ENCODE assay signal across 9 cellular contexts in the genomic region with DNA sequence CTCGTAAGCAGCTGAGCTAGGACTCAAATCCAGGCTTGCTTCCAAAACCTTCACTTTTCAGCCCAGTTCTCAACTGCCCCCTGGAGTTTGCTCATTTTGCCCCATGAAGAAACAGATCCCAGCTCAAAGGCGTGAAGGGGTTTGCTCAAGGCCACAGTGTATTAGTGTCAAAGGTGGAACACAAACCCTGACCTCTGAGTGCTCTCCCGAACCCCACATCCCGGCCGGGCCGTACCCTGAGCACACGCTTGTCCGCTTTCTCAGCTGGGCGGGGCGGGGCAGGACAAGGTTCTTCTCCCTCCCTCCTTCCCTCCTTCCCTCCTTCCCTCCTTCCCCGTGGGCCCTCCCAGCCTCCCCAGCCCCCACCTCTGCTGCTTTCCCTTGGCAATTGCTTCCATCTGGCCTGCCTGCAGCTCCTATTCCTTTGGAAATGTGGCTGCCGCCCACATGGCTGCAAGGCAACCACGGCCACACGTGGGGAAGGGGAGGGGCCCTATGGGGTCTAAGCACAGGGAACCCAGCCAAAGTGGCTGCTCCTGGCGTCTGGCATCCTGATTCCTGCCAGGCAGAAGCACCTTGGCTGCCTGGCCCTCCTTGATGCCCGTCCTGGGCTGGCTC. TPM values are rescaled to one million over a fixed set of nuclear protein-coding genes. Genes with fewer than 3 reads are reported as not detected.
DNase-seq lines count a peak whose midpoint lies in the region; FAIRE-seq and TF ChIP-seq lines count a peak whose summit lies in the region.
"Had no signal": no experiment of that assay in that cellular context is flagged by ENCODE, and none has a peak within 500 bp of the region (broad histone marks: within the 10 kb centered on the region; RNA-seq: fewer than 3 reads in every experiment).

No MANE protein-coding gene starts in this region.

- H3K27ac ChIP-seq in keratinocyte (ENCODE audit: control insufficient read depth, insufficient read depth, low read length) = peak overlapping the region; percentile 20
- peak overlapping the region; percentile 63 for H3K27ac ChIP-seq in temporal lobe (ENCODE audit: low read depth, low read length)

- DNase-seq in MV-4-11 (lab: John Stamatoyannopoulos, UW) (peak; percentile 7), brain pericyte (ENCODE audit: low read depth, low spot score) (peak; percentile 50), keratinocyte (ENCODE audit: low read depth, low spot score) (no peak), hepatic stellate cell (ENCODE audit: low spot score) (no peak), activated T-cell treated with anti-CD3 and anti-CD28 coated beads for 4 hours (no peak), RKO (ENCODE audit: low spot score) (no peak)
- DNase-seq in activated CD4-positive, alpha-beta T cell treated with anti-CD3 and anti-CD28 coated beads, Interleukin-2, amount 50 U/mL, for 4 hours = no peak
- DNase-seq: NCI-H1436 had no signal

- FAIRE-seq in keratinocyte (lab: Jason Lieb, UNC) = no peak

- no peaks in the 10 kb centered on the region for H3K9me3 ChIP-seq in keratinocyte (ENCODE audit: control insufficient read depth, low read depth, low read length)

- H3K79me2 ChIP-seq in keratinocyte (ENCODE audit: control insufficient read depth, insufficient read depth, low read length) = peaks cover 65% of the 10 kb centered on the region

- H4K20me1 ChIP-seq in keratinocyte (ENCODE audit: control insufficient read depth, extremely low read depth, insufficient read depth, low read length) = no peaks in the 10 kb centered on the region

- H3K4me2 ChIP-seq in keratinocyte (ENCODE audit: control insufficient read depth, extremely low read depth, insufficient read depth, low read depth, low read length) = peak overlapping the region; percentile 64

- no peaks in the 10 kb centered on the region for H3K9me1 ChIP-seq in keratinocyte (ENCODE audit: control insufficient read depth, extremely low read depth, insufficient read depth, low read length)

- H3K9ac ChIP-seq in keratinocyte (ENCODE audit: control insufficient read depth, extremely low read depth, insufficient read depth, low read length) = no peak overlapping the region

- no peaks in the 10 kb centered on the region for H3K27me3 ChIP-seq in keratinocyte (ENCODE audit: control insufficient read depth, extremely low read depth, insufficient read depth, low read length)

- H3K4me1 ChIP-seq in keratinocyte (ENCODE audit: control insufficient read depth, extremely low read depth, insufficient read depth, low read length) = peaks cover 36% of the 10 kb centered on the region

- H2AFZ ChIP-seq in keratinocyte (ENCODE audit: control insufficient read depth, low read length) = no peak overlapping the region

- H3K4me3 ChIP-seq in keratinocyte (ENCODE audit: control insufficient read depth in 2 of 3, extremely low read depth in 1 of 3, insufficient read depth in 2 of 3, low read depth in 1 of 3, low read length in 3 of 3) = no peak overlapping the region

- peak in 1 of 3 experiments; percentile 9 for TF ChIP-seq CTCF in keratinocyte (optimal IDR thresholded peaks at IDR 0.05 in 1 of 3, IDR thresholded peaks at IDR 0.05 in 1 of 3, conservative IDR thresholded peaks at IDR 0.05 in 1 of 3; ENCODE audit: extremely low read depth in 1 of 3, insufficient read depth in 2 of 3, low read length in 3 of 3)

- H3K36me3 ChIP-seq in keratinocyte (ENCODE audit: control insufficient read depth in 2 of 2, extremely low read depth in 1 of 2, insufficient read depth in 2 of 2, low read length in 2 of 2) = peaks cover 1 to 4% of the 10 kb centered on the region in 2 experiments

- dilution Hi-C loops in keratinocyte (cut with MboI; ENCODE audit: extremely low pct_ligation_motif_present, low sequenced_read_pairs) = no loop called here

RNA-seq across cellular contexts. Expression of gene ST3GAL4, which starts 4.1 kb away (rescaled TPM):
- polyA plus RNA-seq in keratinocyte = 23.2 to 38.9 TPM (median 24.6 TPM) in 3 replicates
- polyA plus RNA-seq in keratinocyte (2011; ENCODE audit: low read depth) = 4.4 TPM
- 28.3 and 29.2 TPM in 2 replicates for polyA plus RNA-seq in keratinocyte (2011; cell fraction: cytosol; rRNA removed)
- 17.5 and 18.9 TPM in 2 replicates for polyA plus RNA-seq in keratinocyte (2011; cell fraction: nucleus; rRNA removed)
- polyA plus RNA-seq in keratinocyte (2012; ENCODE audit: low replicate concordance) = 11.6 and 27.8 TPM in 2 replicates
- polyA minus RNA-seq in keratinocyte = 11.4 to 49.8 TPM (median 17.7 TPM) in 3 replicates
- 13.0 TPM for polyA minus RNA-seq in keratinocyte (2011; cell fraction: cytosol; rRNA and poly(A)+ RNA removed)
- polyA minus RNA-seq in keratinocyte (2011; cell fraction: nucleus; rRNA and poly(A)+ RNA removed) = 5.6 and 9.4 TPM in 2 replicates
- 9.1 TPM for total RNA-seq in temporal lobe

RNA-seq across cellular contexts. Expression of gene DCPS, which starts 55.7 kb away (rescaled TPM):
- 21.9 to 50.1 TPM (median 31.3 TPM) in 3 replicates for polyA plus RNA-seq in keratinocyte
- 7.5 TPM for polyA plus RNA-seq in keratinocyte (2011; ENCODE audit: low read depth)
- polyA plus RNA-seq in keratinocyte (2011; cell fraction: cytosol; rRNA removed) = 30.3 and 36.2 TPM in 2 replicates
- 19.7 and 23.6 TPM in 2 replicates for polyA plus RNA-seq in keratinocyte (2011; cell fraction: nucleus; rRNA removed)
- 16.2 and 37.3 TPM in 2 replicates for polyA plus RNA-seq in keratinocyte (2012; ENCODE audit: low replicate concordance)
- polyA minus RNA-seq in keratinocyte = 17.2 to 41.4 TPM (median 22.7 TPM) in 3 replicates
- polyA minus RNA-seq in keratinocyte (2011; cell fraction: cytosol; rRNA and poly(A)+ RNA removed) = 20.1 TPM
- 6.3 and 7.8 TPM in 2 replicates for polyA minus RNA-seq in keratinocyte (2011; cell fraction: nucleus; rRNA and poly(A)+ RNA removed)
- 3.0 TPM for total RNA-seq in temporal lobe

Comparison
In these comparisons a context has a peak if more than half of its experiments do, and no peak if none do; other contexts are left out.
1. DNase-seq: peak in MV-4-11 (single experiment) and brain pericyte (single experiment); none in keratinocyte (single experiment), hepatic stellate cell (single experiment), activated T-cell treated with anti-CD3 and anti-CD28 coated beads for 4 hours (single experiment), RKO (single experiment) and activated CD4-positive, alpha-beta T cell treated with anti-CD3 and anti-CD28 coated beads, Interleukin-2, amount 50 U/mL, for 4 hours (0 of 2).